Comparison of ENCODE assay signal across 9 cellular contexts in the genomic region with DNA sequence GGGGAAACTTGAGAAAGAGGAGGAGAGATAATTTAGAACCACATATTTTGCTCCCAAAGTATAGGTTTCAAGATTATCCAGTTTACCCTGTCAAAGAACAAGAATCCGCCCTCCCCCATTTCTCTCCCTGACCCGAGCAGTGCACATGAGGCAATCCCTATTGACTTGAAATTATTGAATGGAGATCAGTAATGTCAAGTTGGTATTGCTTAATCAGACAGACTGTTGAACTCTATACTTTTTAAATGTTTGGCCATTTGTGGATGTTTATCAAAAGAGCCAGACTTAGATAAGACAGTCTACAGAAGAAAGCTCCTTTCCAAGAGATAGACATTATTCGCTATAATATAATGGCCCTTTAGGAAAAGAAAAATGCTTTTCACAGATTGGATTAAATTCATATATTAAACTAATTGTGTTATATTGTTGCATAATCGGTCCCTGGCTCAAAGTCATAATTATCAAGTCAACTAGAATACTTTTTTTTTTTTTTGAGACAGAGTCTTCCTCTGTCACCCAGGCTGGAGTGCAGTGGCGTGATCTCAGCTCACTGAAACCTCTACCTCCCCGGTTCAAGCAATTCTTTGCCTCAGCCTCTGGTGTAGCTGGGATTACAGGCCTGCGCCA. TPM values are rescaled to one million over a fixed set of nuclear protein-coding genes. Genes with fewer than 3 reads are reported as not detected.
A peak's percentile ranks its signal among the peaks of the same experiment; 100 is the strongest.
DNase-seq lines count a peak whose midpoint lies in the region; ATAC-seq, FAIRE-seq and TF ChIP-seq lines count a peak whose summit lies in the region.
"Had no signal": no experiment of that assay in that cellular context is flagged by ENCODE, and none has a peak within 500 bp of the region (broad histone marks: within the 10 kb centered on the region; RNA-seq: fewer than 3 reads in every experiment).

No MANE protein-coding gene starts in this region.

- H3K9me3 Mint-ChIP-seq in T-helper 2 cell treated with Interferon-gamma antibody and Interleukin-4, amounts not matched to agents 5 μg/mL and 100 μg/mL, for 36 hours, result no peaks in the 10 kb centered on the region
- peaks cover 1% of the 10 kb centered on the region for H3K9me3 Mint-ChIP-seq in activated naive CD8-positive, alpha-beta T cell treated with anti-CD3 and anti-CD28 coated beads for 36 hours

- CTCF ChIA-PET in HepG2 (lab: Yijun Ruan, JAX; ENCODE audit: low intra/inter-chr PET ratio, low total read pairs), result no interaction called here

- intact Hi-C loops in HepG2 (cut with micrococcal nuclease; ENCODE audit: unreplicated experiment), result no loop called here

- no peaks in the 10 kb centered on the region for H4K20me1 ChIP-seq in HepG2 (ENCODE audit: insufficient read depth, low read length)

- no peaks in the 10 kb centered on the region for H3K9me3 ChIP-seq in HepG2 (ENCODE audit: low read length)
- H3K9me3 ChIP-seq in thoracic aorta, result no peaks in the 10 kb centered on the region

- 30% methylated on average over 7 of the region's 7 CpGs for WGBS in HepG2 (ENCODE audit: low lambda C conversion rate)

- H3K27me3 Mint-ChIP-seq in T-helper 2 cell treated with Interferon-gamma antibody and Interleukin-4, amounts not matched to agents 5 μg/mL and 100 μg/mL, for 36 hours (ENCODE audit: low read depth), result no peaks in the 10 kb centered on the region
- no peaks in the 10 kb centered on the region for H3K27me3 Mint-ChIP-seq in activated naive CD8-positive, alpha-beta T cell treated with anti-CD3 and anti-CD28 coated beads for 36 hours

- DNase-seq in T-helper 2 cell treated with Interferon-gamma antibody and Interleukin-4, amounts not matched to agents 5 μg/mL and 100 μg/mL, for 36 hours (ENCODE audit: low spot score), result no peak
- DNase-seq in T-helper 2 cell, result no peak
- DNase-seq in activated naive CD8-positive, alpha-beta T cell treated with anti-CD3 and anti-CD28 coated beads for 36 hours, result no peak
- peak; percentile 85 for DNase-seq in HepG2 (ENCODE audit: low spot score)
- no peak for DNase-seq in thoracic aorta (ENCODE audit: low spot score)
- no peak for DNase-seq in RPMI8226
- DNase-seq: posterior cingulate gyrus had no signal

- peak overlapping the region; percentile 69 for H3K27ac Mint-ChIP-seq in T-helper 2 cell treated with Interferon-gamma antibody and Interleukin-4, amounts not matched to agents 5 μg/mL and 100 μg/mL, for 36 hours
- H3K27ac Mint-ChIP-seq in activated naive CD8-positive, alpha-beta T cell treated with anti-CD3 and anti-CD28 coated beads for 36 hours, result peak overlapping the region; percentile 89

- TF ChIP-seq CTCF in HepG2 (CRISPR knock-in tag; IDR thresholded peaks at IDR 0.05) (no peak), thoracic aorta (IDR thresholded peaks at IDR 0.05) (no peak)

- peaks cover 65% of the 10 kb centered on the region for H3K4me1 ChIP-seq in HepG2 (ENCODE audit: insufficient read depth, low read length)
- H3K4me1 ChIP-seq in thoracic aorta (ENCODE audit: control insufficient read depth in 1 of 2, low read depth in 2 of 2), result peaks cover 33 to 69% of the 10 kb centered on the region in 2 donors

- H2AFZ ChIP-seq in HepG2 (ENCODE audit: low read length), result no peak overlapping the region

- POLR2A ChIA-PET in HepG2 (lab: Yijun Ruan, JAX), result interaction anchor here (0.7 to 3.7 kb wide), 5 partner anchors 15 to 121 kb away, joined by 3 to 16 read pairs (median 4); no protein-coding TSS in a partner anchor

- FAIRE-seq in HepG2 (lab: Jason Lieb, UNC), result peak; percentile 85

- peak; percentile 62 for ATAC-seq in HepG2
- no peak for ATAC-seq in thoracic aorta (ENCODE audit: insufficient number of reproducible peaks, low FRiP score, low read depth)
- ATAC-seq in GM18858 (IDR thresholded peaks at IDR 0.05; ENCODE audit: unreplicated experiment), result no peak
- no peak for ATAC-seq in HG02938 (IDR thresholded peaks at IDR 0.05; ENCODE audit: unreplicated experiment)

- H3K4me1 Mint-ChIP-seq in T-helper 2 cell treated with Interferon-gamma antibody and Interleukin-4, amounts not matched to agents 5 μg/mL and 100 μg/mL, for 36 hours (ENCODE audit: low read depth), result peaks cover 43% of the 10 kb centered on the region
- H3K4me1 Mint-ChIP-seq in activated naive CD8-positive, alpha-beta T cell treated with anti-CD3 and anti-CD28 coated beads for 36 hours, result peaks cover 49% of the 10 kb centered on the region

- no TSS peak for BruUV-seq in HepG2 (replicated peaks; lab: Mats Ljungman, UMichigan)

- H3K36me3 Mint-ChIP-seq in T-helper 2 cell treated with Interferon-gamma antibody and Interleukin-4, amounts not matched to agents 5 μg/mL and 100 μg/mL, for 36 hours (ENCODE audit: low read depth), result peaks cover 46% of the 10 kb centered on the region
- peaks cover 41% of the 10 kb centered on the region for H3K36me3 Mint-ChIP-seq in activated naive CD8-positive, alpha-beta T cell treated with anti-CD3 and anti-CD28 coated beads for 36 hours

- peak; percentile 65 to 89; a peak in 3 of 4 replicates for TF ChIP-seq EP300 in HepG2 (IDR thresholded peaks at IDR 0.05; ENCODE audit: low read depth in 2 of 2, low read length in 2 of 2)
- no peak for TF ChIP-seq EP300 in HepG2 (CRISPR knock-in tag; IDR thresholded peaks at IDR 0.05; ENCODE audit: borderline replicate concordance)

- no peak for TF ChIP-seq RAD21 in HepG2 (CRISPR knock-in tag; IDR thresholded peaks at IDR 0.05)

- H3K79me2 ChIP-seq in HepG2 (ENCODE audit: insufficient read depth, low read length), result peaks cover 25% of the 10 kb centered on the region

- 0 out of 2 replicates have a peak overlapping the region, but pooled peaks have one; percentile 8 for H3K9ac ChIP-seq in HepG2 (ENCODE audit: insufficient read depth, low read depth, low read length)

- H3K27ac ChIP-seq in HepG2 (ENCODE audit: extremely low read length, insufficient read depth, low read length) (peak overlapping the region; percentile 51), thoracic aorta (peak overlapping the region; percentile 72 to 80)

- H3K4me3 Mint-ChIP-seq in T-helper 2 cell treated with Interferon-gamma antibody and Interleukin-4, amounts not matched to agents 5 μg/mL and 100 μg/mL, for 36 hours, result peak overlapping the region; percentile 58
- no peak overlapping the region for H3K4me3 Mint-ChIP-seq in activated naive CD8-positive, alpha-beta T cell treated with anti-CD3 and anti-CD28 coated beads for 36 hours

- H3K4me3 ChIP-seq in HepG2 (replicated peaks in 1 of 3; ENCODE audit: insufficient read depth in 1 of 3, low read depth in 2 of 3, low read length in 3 of 3) (0 out of 6 replicates have a peak overlapping the region, but pooled peaks of 1 of the 3 experiments have one; percentile 9), thoracic aorta (peak overlapping the region; percentile 42)

- H3K4me2 ChIP-seq in HepG2 (ENCODE audit: low read depth, low read length), result peak overlapping the region; percentile 53

- H3K27me3 ChIP-seq in HepG2 (ENCODE audit: control insufficient read depth in 1 of 2, insufficient read depth in 2 of 2, low read length in 2 of 2) (no peaks in the 10 kb centered on the region; a peak in 1 of 5 replicates), thoracic aorta (replicated peaks; ENCODE audit: insufficient read depth) (no peaks in the 10 kb centered on the region)

- no peak for TF ChIP-seq POLR2A in HepG2 (IDR thresholded peaks at IDR 0.05; ENCODE audit: insufficient read depth in 1 of 2, low read depth in 2 of 2, low read length in 2 of 2)

- in situ Hi-C loops in HepG2 (cut with HindIII; ENCODE audit: extremely low pct_ligation_motif_present, low pct_unique_long_range_greater_than_20kb), result no loop called here

- peaks cover 2 to 3% of the 10 kb centered on the region in 2 experiments; a peak in 2 of 5 replicates for H3K36me3 ChIP-seq in HepG2 (replicated peaks in 1 of 2; ENCODE audit: control insufficient read depth in 1 of 2, insufficient read depth in 2 of 2, low read length in 2 of 2)
- no peaks in the 10 kb centered on the region for H3K36me3 ChIP-seq in thoracic aorta

RNA-seq across cellular contexts. Expression of a gene that starts 5.3 kb away (rescaled TPM):
- 10 to 100 TPM; 13.0 to 14.5 TPM for total RNA-seq in activated naive CD8-positive, alpha-beta T cell treated with anti-CD3 and anti-CD28 coated beads for 36 hours
- 18.5 and 24.8 TPM in 2 replicates for total RNA-seq in HepG2 (2016; rRNA removed; fragmentation: Illumina TruSeq; extraction: Trizol)
- 4.5 and 5.1 TPM in 2 replicates for total RNA-seq in HepG2 (2016; cell fraction: cytosol; rRNA removed; fragmentation: Illumina TruSeq; extraction: Trizol; ENCODE audit: low read depth)
- total RNA-seq in HepG2 (2016; cell fraction: insoluble cytoplasmic fraction; rRNA removed; fragmentation: Illumina TruSeq; extraction: Trizol), result 16.4 and 24.3 TPM in 2 replicates
- 10.5 and 11.1 TPM in 2 replicates for total RNA-seq in HepG2 (2016; cell fraction: membrane; rRNA removed; fragmentation: Illumina TruSeq; extraction: Trizol)
- total RNA-seq in HepG2 (2016; cell fraction: nucleus; rRNA removed; fragmentation: Illumina TruSeq; extraction: Trizol), result 21.4 and 25.1 TPM in 2 replicates
- polyA plus RNA-seq in HepG2 (2011; rRNA removed), result 10.5 and 16.7 TPM in 2 replicates
- polyA plus RNA-seq in HepG2 (2011; cell fraction: cytosol; rRNA removed), result 10.7 and 11.2 TPM in 2 replicates
- polyA plus RNA-seq in HepG2 (2011; cell fraction: nucleus; rRNA removed), result 26.1 and 29.6 TPM in 2 replicates
- 12.9 and 15.5 TPM in 2 replicates for polyA plus RNA-seq in HepG2 (2012)
- polyA plus RNA-seq in HepG2 (2016; cell fraction: cytosol; fragmentation: Illumina TruSeq; extraction: Trizol; ENCODE audit: low read depth), result 1.1 and 1.3 TPM in 2 replicates
- 11.6 and 13.1 TPM in 2 replicates for polyA plus RNA-seq in HepG2 (2016; cell fraction: insoluble cytoplasmic fraction; fragmentation: Illumina TruSeq; extraction: Trizol; ENCODE audit: low read depth)
- 2.6 and 2.7 TPM in 2 replicates for polyA plus RNA-seq in HepG2 (2016; cell fraction: membrane; fragmentation: Illumina TruSeq; extraction: Trizol; ENCODE audit: low read depth)
- 31.1 and 36.4 TPM in 2 replicates for polyA plus RNA-seq in HepG2 (2016; cell fraction: nucleus; fragmentation: Illumina TruSeq; extraction: Trizol; ENCODE audit: insufficient read depth, low read depth)
- polyA minus RNA-seq in HepG2 (2011; rRNA and poly(A)+ RNA removed; ENCODE audit: low replicate concordance), result 20.5 and 28.1 TPM in 2 replicates
- 10.0 and 10.2 TPM in 2 replicates for polyA minus RNA-seq in HepG2 (2011; cell fraction: cytosol; rRNA and poly(A)+ RNA removed)
- polyA minus RNA-seq in HepG2 (2011; cell fraction: nucleus; rRNA and poly(A)+ RNA removed), result 14.4 and 26.1 TPM in 2 replicates
- total RNA-seq in thoracic aorta, result 10 to 100 TPM; 30.1 to 33.9 TPM

RNA-seq across cellular contexts. Expression of a gene that starts 6.3 kb away (rescaled TPM):
- 10 to 100 TPM; 11.2 to 12.0 TPM for total RNA-seq in activated naive CD8-positive, alpha-beta T cell treated with anti-CD3 and anti-CD28 coated beads for 36 hours
- 6.0 and 6.6 TPM in 2 replicates for total RNA-seq in HepG2 (2016; rRNA removed; fragmentation: Illumina TruSeq; extraction: Trizol)
- total RNA-seq in HepG2 (2016; cell fraction: cytosol; rRNA removed; fragmentation: Illumina TruSeq; extraction: Trizol; ENCODE audit: low read depth), result 3.1 and 4.1 TPM in 2 replicates
- 6.0 and 6.4 TPM in 2 replicates for total RNA-seq in HepG2 (2016; cell fraction: insoluble cytoplasmic fraction; rRNA removed; fragmentation: Illumina TruSeq; extraction: Trizol)
- total RNA-seq in HepG2 (2016; cell fraction: membrane; rRNA removed; fragmentation: Illumina TruSeq; extraction: Trizol), result 5.7 and 6.1 TPM in 2 replicates
- 2.9 and 4.1 TPM in 2 replicates for total RNA-seq in HepG2 (2016; cell fraction: nucleus; rRNA removed; fragmentation: Illumina TruSeq; extraction: Trizol)
- 6.9 TPM in 2 replicates for polyA plus RNA-seq in HepG2 (2011; rRNA removed)
- polyA plus RNA-seq in HepG2 (2011; cell fraction: cytosol; rRNA removed), result 4.9 and 6.4 TPM in 2 replicates
- polyA plus RNA-seq in HepG2 (2011; cell fraction: nucleus; rRNA removed), result 3.8 and 4.0 TPM in 2 replicates
- 3.0 and 3.8 TPM in 2 replicates for polyA plus RNA-seq in HepG2 (2012)
- polyA plus RNA-seq in HepG2 (2016; cell fraction: cytosol; fragmentation: Illumina TruSeq; extraction: Trizol; ENCODE audit: low read depth), result 2.4 and 2.6 TPM in 2 replicates
- 5.2 and 5.7 TPM in 2 replicates for polyA plus RNA-seq in HepG2 (2016; cell fraction: insoluble cytoplasmic fraction; fragmentation: Illumina TruSeq; extraction: Trizol; ENCODE audit: low read depth)
- 3.5 and 3.9 TPM in 2 replicates for polyA plus RNA-seq in HepG2 (2016; cell fraction: membrane; fragmentation: Illumina TruSeq; extraction: Trizol; ENCODE audit: low read depth)
- 4.9 and 5.1 TPM in 2 replicates for polyA plus RNA-seq in HepG2 (2016; cell fraction: nucleus; fragmentation: Illumina TruSeq; extraction: Trizol; ENCODE audit: insufficient read depth, low read depth)
- polyA minus RNA-seq in HepG2 (2011; rRNA and poly(A)+ RNA removed; ENCODE audit: low replicate concordance), result 8.2 and 13.2 TPM in 2 replicates
- 3.2 and 6.0 TPM in 2 replicates for polyA minus RNA-seq in HepG2 (2011; cell fraction: cytosol; rRNA and poly(A)+ RNA removed)
- 1.5 and 2.1 TPM in 2 replicates for polyA minus RNA-seq in HepG2 (2011; cell fraction: nucleus; rRNA and poly(A)+ RNA removed)
- 10 to 100 TPM; 11.8 to 21.0 TPM for total RNA-seq in thoracic aorta

RNA-seq across cellular contexts. Expression of a gene that starts 54.2 kb away (rescaled TPM):
- total RNA-seq in activated naive CD8-positive, alpha-beta T cell treated with anti-CD3 and anti-CD28 coated beads for 36 hours, result 10 to 100 TPM; 63.3 to 66.1 TPM
- total RNA-seq in HepG2 (2016; rRNA removed; fragmentation: Illumina TruSeq; extraction: Trizol) (68.5 and 79.8 TPM in 2 replicates), thoracic aorta (10 to 100 TPM; 57.9 to 66.0 TPM)
- 176 and 179 TPM in 2 replicates for total RNA-seq in HepG2 (2016; cell fraction: cytosol; rRNA removed; fragmentation: Illumina TruSeq; extraction: Trizol; ENCODE audit: low read depth)
- total RNA-seq in HepG2 (2016; cell fraction: insoluble cytoplasmic fraction; rRNA removed; fragmentation: Illumina TruSeq; extraction: Trizol), result 65.6 and 85.2 TPM in 2 replicates
- 80.3 and 84.6 TPM in 2 replicates for total RNA-seq in HepG2 (2016; cell fraction: membrane; rRNA removed; fragmentation: Illumina TruSeq; extraction: Trizol)
- 40.6 and 44.2 TPM in 2 replicates for total RNA-seq in HepG2 (2016; cell fraction: nucleus; rRNA removed; fragmentation: Illumina TruSeq; extraction: Trizol)
- polyA plus RNA-seq in HepG2 (2011; rRNA removed), result 63.7 and 67.2 TPM in 2 replicates
- polyA plus RNA-seq in HepG2 (2011; cell fraction: cytosol; rRNA removed), result 53.6 and 85.6 TPM in 2 replicates
- polyA plus RNA-seq in HepG2 (2011; cell fraction: nucleus; rRNA removed), result 128 and 148 TPM in 2 replicates
- 39.6 and 40.6 TPM in 2 replicates for polyA plus RNA-seq in HepG2 (2012)
- 61.1 and 71.8 TPM in 2 replicates for polyA plus RNA-seq in HepG2 (2016; cell fraction: cytosol; fragmentation: Illumina TruSeq; extraction: Trizol; ENCODE audit: low read depth)
- 67.8 and 88.5 TPM in 2 replicates for polyA plus RNA-seq in HepG2 (2016; cell fraction: insoluble cytoplasmic fraction; fragmentation: Illumina TruSeq; extraction: Trizol; ENCODE audit: low read depth)
- polyA plus RNA-seq in HepG2 (2016; cell fraction: membrane; fragmentation: Illumina TruSeq; extraction: Trizol; ENCODE audit: low read depth), result 68.9 and 78.2 TPM in 2 replicates
- polyA plus RNA-seq in HepG2 (2016; cell fraction: nucleus; fragmentation: Illumina TruSeq; extraction: Trizol; ENCODE audit: insufficient read depth, low read depth), result 101 and 105 TPM in 2 replicates
- 109 and 143 TPM in 2 replicates for polyA minus RNA-seq in HepG2 (2011; rRNA and poly(A)+ RNA removed; ENCODE audit: low replicate concordance)
- 29.5 and 39.2 TPM in 2 replicates for polyA minus RNA-seq in HepG2 (2011; cell fraction: cytosol; rRNA and poly(A)+ RNA removed)
- polyA minus RNA-seq in HepG2 (2011; cell fraction: nucleus; rRNA and poly(A)+ RNA removed), result 39.4 and 44.6 TPM in 2 replicates
